ENCODE assay signal across 8 cellular contexts in the genomic region with DNA sequence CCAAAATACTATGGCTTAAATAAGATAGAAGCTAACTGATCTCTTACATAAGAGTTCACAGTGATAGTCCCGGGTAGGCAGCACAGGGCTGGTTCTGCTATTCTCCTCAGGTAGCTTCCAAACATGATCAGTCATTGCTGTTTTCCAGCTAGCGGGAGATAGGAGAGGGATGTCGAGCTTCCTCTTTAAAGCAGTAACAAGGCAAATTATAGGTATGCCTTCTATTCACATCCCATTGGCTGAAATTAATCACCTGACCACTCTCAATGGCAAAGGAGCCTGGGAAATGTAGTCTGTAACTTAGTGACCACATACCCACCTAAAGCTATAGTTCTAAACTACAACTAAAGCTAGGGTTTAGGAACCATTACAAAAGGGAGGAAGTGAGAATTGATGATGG. TPM values are rescaled to one million over a fixed set of nuclear protein-coding genes. Genes with fewer than 3 reads are reported as not detected.
DNase-seq lines count a peak whose midpoint lies in the region; ATAC-seq lines count a peak whose summit lies in the region.

No MANE protein-coding gene starts in this region.

- no peak overlapping the region for H3K4me3 Mint-ChIP-seq in activated CD4-positive, alpha-beta T cell treated with anti-CD3 and anti-CD28 coated beads, Interleukin-2, amount 10 ng/mL, durations not matched to agents 24 days and 14 days
- peak overlapping the region; percentile 54 for H3K4me3 Mint-ChIP-seq in activated naive CD8-positive, alpha-beta T cell treated with anti-CD3 and anti-CD28 coated beads, Interleukin-2, amount 10 ng/mL, durations not matched to agents 7 days and 5 days

- no peaks in the 10 kb centered on the region for H3K36me3 Mint-ChIP-seq in activated CD4-positive, alpha-beta T cell treated with anti-CD3 and anti-CD28 coated beads, Interleukin-2, amount 10 ng/mL, durations not matched to agents 24 days and 14 days (ENCODE audit: low read depth)
- H3K36me3 Mint-ChIP-seq in activated naive CD8-positive, alpha-beta T cell treated with anti-CD3 and anti-CD28 coated beads, Interleukin-2, amount 10 ng/mL, durations not matched to agents 7 days and 5 days, result no peaks in the 10 kb centered on the region

- intact Hi-C loops in activated CD4-positive, alpha-beta T cell treated with anti-CD3 and anti-CD28 coated beads, Interleukin-2, amount 10 ng/mL, durations not matched to agents 24 days and 14 days (cut with micrococcal nuclease), result no loop called here

- peaks cover 23% of the 10 kb centered on the region for H3K27me3 Mint-ChIP-seq in activated CD4-positive, alpha-beta T cell treated with anti-CD3 and anti-CD28 coated beads, Interleukin-2, amount 10 ng/mL, durations not matched to agents 24 days and 14 days
- peaks cover 35% of the 10 kb centered on the region for H3K27me3 Mint-ChIP-seq in activated naive CD8-positive, alpha-beta T cell treated with anti-CD3 and anti-CD28 coated beads, Interleukin-2, amount 10 ng/mL, durations not matched to agents 7 days and 5 days

- ATAC-seq in GM21367 (IDR thresholded peaks at IDR 0.05; ENCODE audit: unreplicated experiment), result peak; percentile 100
- peak; percentile 100 for ATAC-seq in HG03469 (IDR thresholded peaks at IDR 0.05; ENCODE audit: unreplicated experiment)
- peak; percentile 70 for ATAC-seq in activated naive CD8-positive, alpha-beta T cell treated with anti-CD3 and anti-CD28 coated beads, Interleukin-2, amount 10 ng/mL, durations not matched to agents 7 days and 5 days (ENCODE audit: low read depth)

- no peak overlapping the region for H3K27ac Mint-ChIP-seq in activated CD4-positive, alpha-beta T cell treated with anti-CD3 and anti-CD28 coated beads, Interleukin-2, amount 10 ng/mL, durations not matched to agents 24 days and 14 days
- H3K27ac Mint-ChIP-seq in activated naive CD8-positive, alpha-beta T cell treated with anti-CD3 and anti-CD28 coated beads, Interleukin-2, amount 10 ng/mL, durations not matched to agents 7 days and 5 days, result no peak overlapping the region

- H3K9me3 Mint-ChIP-seq in activated CD4-positive, alpha-beta T cell treated with anti-CD3 and anti-CD28 coated beads, Interleukin-2, amount 10 ng/mL, durations not matched to agents 24 days and 14 days, result no peaks in the 10 kb centered on the region
- H3K9me3 Mint-ChIP-seq in activated naive CD8-positive, alpha-beta T cell treated with anti-CD3 and anti-CD28 coated beads, Interleukin-2, amount 10 ng/mL, durations not matched to agents 7 days and 5 days, result no peaks in the 10 kb centered on the region

- DNase-seq in activated CD4-positive, alpha-beta T cell treated with anti-CD3 and anti-CD28 coated beads, Interleukin-2, amount 10 ng/mL, durations not matched to agents 24 days and 14 days, result peak; percentile 77
- no peak for DNase-seq in activated CD4-positive, alpha-beta T cell treated with anti-CD3 and anti-CD28 coated beads, Interleukin-2, amount 50 U/mL, for 4 hours
- DNase-seq in NCI-H69 (lab: John Stamatoyannopoulos, UW) (peak; percentile 85), islet precursor cell (peak; percentile 71)
- DNase-seq in activated naive CD8-positive, alpha-beta T cell treated with anti-CD3 and anti-CD28 coated beads, Interleukin-2, amount 10 ng/mL, durations not matched to agents 7 days and 5 days, result no peak
- no peak for DNase-seq in stimulated activated CD4-positive, alpha-beta T cell treated with anti-CD3 and anti-CD28 coated beads, Interleukin-2, amount 100 ng/mL, for 24 hours

- POLR2A ChIA-PET in activated naive CD8-positive, alpha-beta T cell treated with anti-CD3 and anti-CD28 coated beads, Interleukin-2, amount 10 ng/mL, durations not matched to agents 7 days and 5 days (lab: Charles Lee), result no interaction called here

- no peaks in the 10 kb centered on the region for H3K4me1 Mint-ChIP-seq in activated CD4-positive, alpha-beta T cell treated with anti-CD3 and anti-CD28 coated beads, Interleukin-2, amount 10 ng/mL, durations not matched to agents 24 days and 14 days
- peaks cover 2% of the 10 kb centered on the region for H3K4me1 Mint-ChIP-seq in activated naive CD8-positive, alpha-beta T cell treated with anti-CD3 and anti-CD28 coated beads, Interleukin-2, amount 10 ng/mL, durations not matched to agents 7 days and 5 days

RNA-seq across cellular contexts. Expression of a gene that starts 34.5 kb away (rescaled TPM):
- total RNA-seq in activated CD4-positive, alpha-beta T cell treated with anti-CD3 and anti-CD28 coated beads, Interleukin-2, amount 10 ng/mL, durations not matched to agents 24 days and 14 days, result 76.7 and 77.0 TPM in 2 replicates
- total RNA-seq in activated naive CD8-positive, alpha-beta T cell treated with anti-CD3 and anti-CD28 coated beads, Interleukin-2, amount 10 ng/mL, durations not matched to agents 7 days and 5 days, result 10 to 100 TPM; 62.8 to 65.0 TPM

Comparison
In these comparisons a context has a peak if more than half of its experiments do, and no peak if none do; other contexts are left out.
1. DNase-seq: peak in activated CD4-positive, alpha-beta T cell treated with anti-CD3 and anti-CD28 coated beads, Interleukin-2, amount 10 ng/mL, durations not matched to agents 24 days and 14 days (single experiment), NCI-H69 (single experiment) and islet precursor cell (single experiment); none in activated CD4-positive, alpha-beta T cell treated with anti-CD3 and anti-CD28 coated beads, Interleukin-2, amount 50 U/mL, for 4 hours (0 of 2), activated naive CD8-positive, alpha-beta T cell treated with anti-CD3 and anti-CD28 coated beads, Interleukin-2, amount 10 ng/mL, durations not matched to agents 7 days and 5 days (single experiment) and stimulated activated CD4-positive, alpha-beta T cell treated with anti-CD3 and anti-CD28 coated beads, Interleukin-2, amount 100 ng/mL, for 24 hours (0 of 2).
2. Peak in every context shown above with its lines, with median percentiles within 50 percentile points of each other: ATAC-seq.